11 cellular contexts compared by ENCODE assay signal in the genomic region with DNA sequence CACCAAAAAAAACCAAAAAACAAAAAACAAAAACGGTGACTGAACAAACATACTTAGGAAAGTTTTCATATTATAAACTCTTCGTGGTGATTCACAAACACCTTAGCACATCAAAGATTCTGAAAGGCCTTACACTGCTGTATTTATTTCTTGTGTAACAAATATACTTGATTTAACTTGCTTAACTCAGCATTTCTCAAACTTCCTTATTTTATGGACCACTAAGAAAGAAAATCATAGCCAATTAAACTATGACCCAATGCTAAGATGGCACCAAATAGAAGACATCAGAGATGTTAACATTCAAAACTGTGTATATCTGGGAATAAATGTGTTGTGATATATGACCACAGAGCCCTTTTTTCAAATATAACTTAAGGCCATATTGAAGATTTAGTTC. TPM values are rescaled to one million over a fixed set of nuclear protein-coding genes. Genes with fewer than 3 reads are reported as not detected.
DNase-seq lines count a peak whose midpoint lies in the region; ATAC-seq, FAIRE-seq and TF ChIP-seq lines count a peak whose summit lies in the region.
"Had no signal": no experiment of that assay in that cellular context is flagged by ENCODE, and none has a peak within 500 bp of the region (broad histone marks: within the 10 kb centered on the region; RNA-seq: fewer than 3 reads in every experiment).

No MANE protein-coding gene starts in this region.

- peaks cover 13% of the 10 kb centered on the region for H3K4me1 Mint-ChIP-seq in neural crest cell

- no peaks in the 10 kb centered on the region for H3K36me3 Mint-ChIP-seq in neural crest cell (ENCODE audit: low read depth)

- H3K27me3 ChIP-seq in bronchial epithelial cell (ENCODE audit: control insufficient read depth, insufficient read depth, low read length) = no peaks in the 10 kb centered on the region

- H3K9me3 Mint-ChIP-seq in neural crest cell = no peaks in the 10 kb centered on the region
- H3K9me3 Mint-ChIP-seq: endodermal cell had no signal

- H3K4me3 ChIP-seq in bronchial epithelial cell (ENCODE audit: low read depth, low read length) = no peak overlapping the region

- peaks cover 25% of the 10 kb centered on the region for H3K27me3 Mint-ChIP-seq in neural crest cell (ENCODE audit: low read depth)

- TF ChIP-seq CTCF in bronchial epithelial cell (IDR thresholded peaks at IDR 0.05; ENCODE audit: insufficient read depth, low read length, severe bottlenecking) (no peak), neural crest cell (conservative IDR thresholded peaks at IDR 0.05) (no peak)

- no peak for ATAC-seq in HG02642 (IDR thresholded peaks at IDR 0.05; ENCODE audit: poor library complexity, unreplicated experiment)
- ATAC-seq in HG03439 (IDR thresholded peaks at IDR 0.05; ENCODE audit: unreplicated experiment) = no peak

- FAIRE-seq in bronchial epithelial cell (lab: Jason Lieb, UNC) = no peak

- H3K27ac Mint-ChIP-seq in neural crest cell (ENCODE audit: unreplicated experiment) = no peak overlapping the region

- H3K4me3 Mint-ChIP-seq in neural crest cell = peak overlapping the region; percentile 80

- H3K36me3 ChIP-seq in bronchial epithelial cell (ENCODE audit: control insufficient read depth, insufficient read depth, low read length) = no peaks in the 10 kb centered on the region

- DNase-seq in SKM-1 (lab: John Stamatoyannopoulos, UW; ENCODE audit: unreplicated experiment) = peak; percentile 21
- no peak for DNase-seq in SKM-1 treated with dmso at 0.1 percent for 144 hours (lab: John Stamatoyannopoulos, UW; ENCODE audit: unreplicated experiment)
- DNase-seq in NOMO-1 (lab: John Stamatoyannopoulos, UW; ENCODE audit: unreplicated experiment in 2 of 2) = peak; percentile 33 to 87
- DNase-seq in bronchial epithelial cell (ENCODE audit: low read depth) = peak; percentile 41
- no peak for DNase-seq in neural crest cell (ENCODE audit: low read depth, low spot score)
- DNase-seq in stimulated activated naive CD4-positive, alpha-beta T cell treated with Interleukin-2 at 50 U/mL for 16 hours (lab: John Stamatoyannopoulos, UW) = no peak
- DNase-seq: activated T-cell treated with anti-CD3 and anti-CD28 coated beads, Interleukin-2, amount 50 U/mL, for 1 hour; stimulated activated CD4-positive, alpha-beta T cell treated with anti-CD3 and anti-CD28 coated beads, Interleukin-15, amount 100 ng/mL, for 24 hours had no signal

RNA-seq across cellular contexts. Expression of gene RREB1, which starts 57.7 kb away (rescaled TPM):
- total RNA-seq in bronchial epithelial cell (16.6 and 28.0 TPM in 2 replicates), neural crest cell (28.3 TPM in 2 replicates)

Comparison
In these comparisons a context has a peak if more than half of its experiments do, and no peak if none do; other contexts are left out.
1. DNase-seq: peak in SKM-1 (single experiment), NOMO-1 (2 of 2) and bronchial epithelial cell (single experiment); none in SKM-1 treated with dmso at 0.1 percent for 144 hours (single experiment), neural crest cell (single experiment) and stimulated activated naive CD4-positive, alpha-beta T cell treated with Interleukin-2 at 50 U/mL for 16 hours (single experiment).